ENCODE assay signal across 8 cellular contexts in the genomic region with DNA sequence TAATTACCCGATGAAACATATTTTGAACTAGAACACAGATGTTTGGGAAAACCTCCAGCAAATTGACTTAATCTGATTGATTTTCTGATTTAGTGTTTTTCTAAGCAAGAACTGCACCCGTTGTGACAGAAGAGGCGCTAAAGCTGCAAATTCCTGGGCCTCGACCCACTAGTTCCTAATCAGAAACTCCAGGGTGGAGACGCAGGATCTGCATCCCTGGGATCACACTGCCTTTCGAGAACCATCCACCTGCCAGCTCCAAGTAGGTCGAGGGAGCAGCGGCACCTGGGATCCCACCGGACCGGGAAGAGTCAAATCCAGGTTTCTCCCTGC.
DNase-seq lines count a peak whose midpoint lies in the region; ATAC-seq and TF ChIP-seq lines count a peak whose summit lies in the region.

No MANE protein-coding gene starts in this region.

- H3K9me3 Mint-ChIP-seq in activated T-cell treated with anti-CD3 and anti-CD28 coated beads, Interleukin-2, amount 50 U/mL, for 72 hours, result peaks cover 0 to 3% of the 10 kb centered on the region in 2 donors

- H3K9ac ChIP-seq in OCI-LY3 (ENCODE audit: low read length), result peak overlapping the region; percentile 56

- 2 to 4% methylated on average over 8 to 10 of the region's 10 CpGs for WGBS in esophagus squamous epithelium, 2 donors

- H3K27me3 Mint-ChIP-seq in activated T-cell treated with anti-CD3 and anti-CD28 coated beads, Interleukin-2, amount 50 U/mL, for 72 hours (ENCODE audit: low read depth), result peaks cover 40% of the 10 kb centered on the region

- no peaks in the 10 kb centered on the region for H3K36me3 Mint-ChIP-seq in activated T-cell treated with anti-CD3 and anti-CD28 coated beads, Interleukin-2, amount 50 U/mL, for 72 hours (ENCODE audit: insufficient read depth in 2 of 2)

- H3K36me3 ChIP-seq in OCI-LY3 (replicated peaks; ENCODE audit: low read depth, low read length), result no peaks in the 10 kb centered on the region
- no peaks in the 10 kb centered on the region for H3K36me3 ChIP-seq in esophagus squamous epithelium
- no peaks in the 10 kb centered on the region for H3K36me3 ChIP-seq in osteoblast (ENCODE audit: insufficient read depth, low read length)

- no peaks in the 10 kb centered on the region for H4K20me1 ChIP-seq in OCI-LY3 (ENCODE audit: insufficient read depth, low read length)
- H4K20me1 ChIP-seq in osteoblast (ENCODE audit: insufficient read depth, low read length), result no peaks in the 10 kb centered on the region

- ATAC-seq in activated T-cell treated with anti-CD3 and anti-CD28 coated beads, Interleukin-2, amount 50 U/mL, for 72 hours (replicated peaks in 1 of 2), result peak; percentile 12 to 17

- TF ChIP-seq CTCF in OCI-LY3 (IDR thresholded peaks at IDR 0.05; ENCODE audit: low read depth, low read length) (no peak), esophagus squamous epithelium (IDR thresholded peaks at IDR 0.05) (no peak), osteoblast (IDR thresholded peaks at IDR 0.05; ENCODE audit: extremely low read depth, low read depth, low read length) (no peak)

- no peaks in the 10 kb centered on the region for H3K9me3 ChIP-seq in OCI-LY3 (ENCODE audit: insufficient read depth, low read length)
- H3K9me3 ChIP-seq in esophagus squamous epithelium, result no peaks in the 10 kb centered on the region
- no peaks in the 10 kb centered on the region for H3K9me3 ChIP-seq in osteoblast (ENCODE audit: low read depth, low read length)

- peak overlapping the region; percentile 68 for H2AFZ ChIP-seq in OCI-LY3 (ENCODE audit: low read depth, low read length)
- peak overlapping the region; percentile 94 for H2AFZ ChIP-seq in osteoblast (ENCODE audit: low read length)

- intact Hi-C loops in esophagus squamous epithelium (cut with DNase I), result no loop called here

- peak overlapping the region; percentile 19 for H3K27ac Mint-ChIP-seq in activated T-cell treated with anti-CD3 and anti-CD28 coated beads, Interleukin-2, amount 50 U/mL, for 72 hours

- H3K4me1 ChIP-seq in OCI-LY3 (ENCODE audit: low read length) (peaks cover 13% of the 10 kb centered on the region), esophagus squamous epithelium (peaks cover 0 to 19% (median 4%) of the 10 kb centered on the region in 3 donors), osteoblast (ENCODE audit: insufficient read depth, low read length) (peaks cover 11% of the 10 kb centered on the region)

- H3K4me1 Mint-ChIP-seq in activated T-cell treated with anti-CD3 and anti-CD28 coated beads, Interleukin-2, amount 50 U/mL, for 72 hours (ENCODE audit: low read depth), result peaks cover 8% of the 10 kb centered on the region

- H3K4me3 ChIP-seq in OCI-LY3 (ENCODE audit: low read length) (peak overlapping the region; percentile 78), esophagus squamous epithelium (peak overlapping the region; percentile 35 to 73 (median 61)), osteoblast (ENCODE audit: insufficient read depth, low read length) (peak overlapping the region; percentile 85)

- H3K79me2 ChIP-seq in OCI-LY3 (ENCODE audit: low read length) (no peaks in the 10 kb centered on the region), osteoblast (ENCODE audit: insufficient read depth, low read length) (no peaks in the 10 kb centered on the region)

- no peak overlapping the region for H3K27ac ChIP-seq in OCI-LY3 (ENCODE audit: low read length)
- peak overlapping the region; percentile 60 to 92 (median 82) for H3K27ac ChIP-seq in esophagus squamous epithelium
- no peak overlapping the region for H3K27ac ChIP-seq in osteoblast (ENCODE audit: low read depth, low read length)

- H3K27me3 ChIP-seq in OCI-LY3 (ENCODE audit: low read depth, low read length) (peaks cover 3% of the 10 kb centered on the region; the same call in 1 of the 2 replicates), esophagus squamous epithelium (peaks cover 0 to 35% (median 0%) of the 10 kb centered on the region in 4 donors), osteoblast (ENCODE audit: insufficient read depth, low read length) (peaks cover 16% of the 10 kb centered on the region)

- no peak for DNase-seq in activated T-cell treated with anti-CD3 and anti-CD28 coated beads, Interleukin-2, amount 50 U/mL, for 72 hours
- DNase-seq in activated T-cell treated with anti-CD3 and anti-CD28 coated beads, Interleukin-2, amount 50 U/mL, for 48 hours, result no peak
- DNase-seq in esophagus squamous epithelium (lab: John Stamatoyannopoulos, UW), result no peak
- no peak for DNase-seq in osteoblast (ENCODE audit: insufficient read length, low spot score, missing footprints)
- no peak for DNase-seq in activated CD4-positive, CD25-positive, alpha-beta regulatory T cell (lab: John Stamatoyannopoulos, UW)
- DNase-seq in glomerular visceral epithelial cell (ENCODE audit: extremely low spot score), result no peak
- DNase-seq in AG08396 (ENCODE audit: low spot score), result no peak

- TF ChIP-seq POLR2A in esophagus squamous epithelium (IDR thresholded peaks at IDR 0.05), result no peak

- H3K4me3 Mint-ChIP-seq in activated T-cell treated with anti-CD3 and anti-CD28 coated beads, Interleukin-2, amount 50 U/mL, for 72 hours, result peak overlapping the region; percentile 81 to 90

- H3K4me2 ChIP-seq in OCI-LY3 (ENCODE audit: low read length) (peak overlapping the region; percentile 93), osteoblast (ENCODE audit: insufficient read depth, low read length) (peak overlapping the region; percentile 98)

Comparison
In these comparisons a context has a peak if more than half of its experiments do, and no peak if none do; other contexts are left out.
1. H3K27ac ChIP-seq: peak in esophagus squamous epithelium (4 of 4); none in OCI-LY3 (single experiment) and osteoblast (single experiment).
2. Peak in every context shown above with its lines, with median percentiles within 50 percentile points of each other: H3K4me3 ChIP-seq.